22 cellular contexts compared by ENCODE assay signal in genomic region chr22:46636221-46637002, GRCh38. TPM values are rescaled to one million over a fixed set of nuclear protein-coding genes. Genes with fewer than 3 reads are reported as not detected.
DNase-seq lines count a peak whose midpoint lies in the region; ATAC-seq and TF ChIP-seq lines count a peak whose summit lies in the region.
"Had no signal": no experiment of that assay in that cellular context is flagged by ENCODE, and none has a peak within 500 bp of the region (broad histone marks: within the 10 kb centered on the region; RNA-seq: fewer than 3 reads in every experiment).

No MANE protein-coding gene starts in this region.

- peaks cover 76% of the 10 kb centered on the region for H4K20me1 ChIP-seq in BLaER1

- peak overlapping the region; percentile 73 for H3K4me2 ChIP-seq in BLaER1
- H3K4me2 ChIP-seq: KMS-11 had no signal

- H3K36me3 ChIP-seq in BLaER1 (peaks cover 66% of the 10 kb centered on the region), HEK293 (ENCODE audit: control insufficient read depth in 2 of 2, insufficient read depth in 1 of 2, low read length in 2 of 2) (peaks cover 0 to 6% of the 10 kb centered on the region in 2 experiments; a peak in 2 of 3 replicates)

- H3K9me3 ChIP-seq in BLaER1 (no peaks in the 10 kb centered on the region), HEK293 (ENCODE audit: control insufficient read depth, insufficient read depth, low read depth, low read length) (no peaks in the 10 kb centered on the region)

- POLR2A ChIA-PET in HEK293 (lab: Yijun Ruan, JAX): no interaction called here

- no peak overlapping the region for H3K4me3 Mint-ChIP-seq in nephron
- H3K4me3 Mint-ChIP-seq: activated CD4-positive, alpha-beta memory T cell treated with anti-CD3 and anti-CD28 coated beads, Interleukin-2, amount 10 ng/mL, durations not matched to agents 7 days and 5 days; activated naive CD4-positive, alpha-beta T cell treated with anti-CD3 and anti-CD28 coated beads, Interleukin-2, amount 50 U/mL, for 24 hours; activated T-cell treated with anti-CD3 and anti-CD28 coated beads, Interleukin-2, amount 50 U/mL, for 72 hours; CD4-positive, CD25-positive, alpha-beta regulatory T cell; memory B cell; naive thymus-derived CD8-positive, alpha-beta T cell had no signal

- no peak overlapping the region for H3K4me3 ChIP-seq in BLaER1
- no peak overlapping the region for H3K4me3 ChIP-seq in HEK293 (ENCODE audit: low read depth, low read length)

- H3K4me1 ChIP-seq in BLaER1 (peaks cover 90% of the 10 kb centered on the region), HEK293 (ENCODE audit: control insufficient read depth, insufficient read depth, low read length) (no peaks in the 10 kb centered on the region)

- no peaks in the 10 kb centered on the region for H3K27me3 ChIP-seq in BLaER1

- no peak overlapping the region for H3K9ac ChIP-seq in BLaER1
- H3K9ac ChIP-seq: KMS-11 had no signal

- H3K4me1 Mint-ChIP-seq in nephron: peaks cover 39% of the 10 kb centered on the region
- H3K4me1 Mint-ChIP-seq: activated CD4-positive, alpha-beta memory T cell treated with anti-CD3 and anti-CD28 coated beads, Interleukin-2, amount 10 ng/mL, durations not matched to agents 7 days and 5 days had no signal

- intact Hi-C loops in left cardiac atrium (cut with DNase I): no loop called here

- H3K27ac Mint-ChIP-seq in nephron: peak overlapping the region; percentile 17 to 50 (median 37)
- H3K27ac Mint-ChIP-seq: activated CD4-positive, alpha-beta memory T cell treated with anti-CD3 and anti-CD28 coated beads, Interleukin-2, amount 10 ng/mL, durations not matched to agents 7 days and 5 days; activated naive CD4-positive, alpha-beta T cell treated with anti-CD3 and anti-CD28 coated beads, Interleukin-2, amount 50 U/mL, for 24 hours; activated T-cell treated with anti-CD3 and anti-CD28 coated beads, Interleukin-2, amount 50 U/mL, for 72 hours; CD4-positive, CD25-positive, alpha-beta regulatory T cell; memory B cell; naive thymus-derived CD8-positive, alpha-beta T cell had no signal

- CTCF ChIA-PET in HEK293 (lab: Yijun Ruan, JAX): interaction anchor here (0.7 kb wide), 1 partner anchor 86 kb away, joined by 3 read pairs; no protein-coding TSS in a partner anchor

- no peak for TF ChIP-seq CTCF in HEK293 (tag by site-specific recombination; IDR thresholded peaks at IDR 0.05)
- no peak for TF ChIP-seq CTCF in nephron (IDR thresholded peaks at IDR 0.05; ENCODE audit: unreplicated experiment in 3 of 3)

- ATAC-seq in left cardiac atrium (peak; percentile 5 to 13), GM21529 (IDR thresholded peaks at IDR 0.05; ENCODE audit: unreplicated experiment) (no peak)
- ATAC-seq: activated T-cell treated with anti-CD3 and anti-CD28 coated beads, Interleukin-2, amount 50 U/mL, for 72 hours had no signal

- DNase-seq in left cardiac atrium: no peak
- no peak for DNase-seq in NCI-H2171 (lab: John Stamatoyannopoulos, UW)
- no peak for DNase-seq in erythroblast (lab: John Stamatoyannopoulos, UW)
- no peak for DNase-seq in GF-D8 (lab: John Stamatoyannopoulos, UW)
- DNase-seq: activated CD4-positive, alpha-beta memory T cell treated with anti-CD3 and anti-CD28 coated beads, Interleukin-2, amount 10 ng/mL, durations not matched to agents 7 days and 5 days; activated T-cell treated with anti-CD3 and anti-CD28 coated beads, Interleukin-2, amount 50 U/mL, for 72 hours; CD4-positive, CD25-positive, alpha-beta regulatory T cell; DMS79; head of caudate nucleus; naive thymus-derived CD8-positive, alpha-beta T cell; NCI-H1048; NCI-H2029 treated with DMSO at 0.1 percent for 48 hours; NCI-H510A treated with DMSO at 0.1 percent for 48 hours; T-helper 2 cell had no signal

- H3K27ac ChIP-seq in BLaER1 (0 out of 2 replicates have a peak overlapping the region, but pooled peaks have one; percentile 28), HEK293 (ENCODE audit: extremely low read depth, low read depth, low read length) (no peak overlapping the region)
- H3K27ac ChIP-seq: KMS-11, VCaP had no signal

- H3K27me3 Mint-ChIP-seq in nephron (ENCODE audit: low read depth): peaks cover 4% of the 10 kb centered on the region
- H3K27me3 Mint-ChIP-seq: activated CD4-positive, alpha-beta memory T cell treated with anti-CD3 and anti-CD28 coated beads, Interleukin-2, amount 10 ng/mL, durations not matched to agents 7 days and 5 days; activated naive CD4-positive, alpha-beta T cell treated with anti-CD3 and anti-CD28 coated beads, Interleukin-2, amount 50 U/mL, for 24 hours; CD4-positive, CD25-positive, alpha-beta regulatory T cell; memory B cell; naive thymus-derived CD8-positive, alpha-beta T cell had no signal

- peaks cover 4% of the 10 kb centered on the region for H3K36me3 Mint-ChIP-seq in nephron (ENCODE audit: low read depth)
- H3K36me3 Mint-ChIP-seq: activated naive CD4-positive, alpha-beta T cell treated with anti-CD3 and anti-CD28 coated beads, Interleukin-2, amount 50 U/mL, for 24 hours; naive thymus-derived CD8-positive, alpha-beta T cell had no signal

- H3K9me3 Mint-ChIP-seq in nephron: no peaks in the 10 kb centered on the region
- H3K9me3 Mint-ChIP-seq: activated CD4-positive, alpha-beta memory T cell treated with anti-CD3 and anti-CD28 coated beads, Interleukin-2, amount 10 ng/mL, durations not matched to agents 7 days and 5 days; activated naive CD4-positive, alpha-beta T cell treated with anti-CD3 and anti-CD28 coated beads, Interleukin-2, amount 50 U/mL, for 24 hours; activated T-cell treated with anti-CD3 and anti-CD28 coated beads, Interleukin-2, amount 50 U/mL, for 72 hours; memory B cell; naive thymus-derived CD8-positive, alpha-beta T cell had no signal

- no peak for TF ChIP-seq POLR2A in erythroblast (IDR thresholded peaks at IDR 0.05; ENCODE audit: low read length)

TF ChIP-seq in HEK293, 187 proteins besides CTCF, POLR2A, EP300 and RAD21:
- TF ChIP-seq SCRT2 (tag by site-specific recombination; IDR thresholded peaks at IDR 0.05): peak; percentile 22; the same call in 1 of the 2 replicates
- no peak for TF ChIP-seq ZNF426 (tag by site-specific recombination; IDR thresholded peaks at IDR 0.05)

RNA-seq across cellular contexts. Expression of gene GRAMD4, which starts 16.2 kb away (rescaled TPM):
- 10 to 100 TPM; 58.5 to 95.4 TPM for total RNA-seq in left cardiac atrium
